24 cellular contexts compared by ENCODE assay signal in genomic region chr4:86613734-86614133, GRCh38. TPM values are rescaled to one million over a fixed set of nuclear protein-coding genes. Genes with fewer than 3 reads are reported as not detected.
A peak's percentile ranks its signal among the peaks of the same experiment; 100 is the strongest.
DNase-seq lines count a peak whose midpoint lies in the region; ATAC-seq and TF ChIP-seq lines count a peak whose summit lies in the region.
"Had no signal": no experiment of that assay in that cellular context is flagged by ENCODE, and none has a peak within 500 bp of the region (broad histone marks: within the 10 kb centered on the region; RNA-seq: fewer than 3 reads in every experiment).

No MANE protein-coding gene starts in this region.

- H3K36me3 Mint-ChIP-seq in osteocyte (ENCODE audit: unreplicated experiment): peaks cover 7% of the 10 kb centered on the region
- H3K36me3 Mint-ChIP-seq: CD4-positive, CD25-positive, alpha-beta regulatory T cell had no signal

- DNase-seq in AG10803 (ENCODE audit: low read depth): peak; percentile 18
- DNase-seq in choroid plexus epithelial cell (ENCODE audit: low read depth): peak; percentile 23
- no peak for DNase-seq in osteocyte (ENCODE audit: extremely low spot score, unreplicated experiment)
- no peak for DNase-seq in activated CD4-positive, alpha-beta T cell treated with anti-CD3 and anti-CD28 coated beads for 1 hour
- DNase-seq: CD4-positive, CD25-positive, alpha-beta regulatory T cell; DMS53; GOT3; HCEC 1CT; KG1; MG63; NCI-H1105 treated with DMSO at 0.1 percent for 48 hours; NCI-H146; NCI-H2029; NCI-H446; NCI-H524 treated with DMSO at 0.1 percent for 48 hours; NCI-H774; Peyer's patch; SIG-M5; SK-N-SH had no signal

- H3K27me3 Mint-ChIP-seq in osteocyte (ENCODE audit: unreplicated experiment): no peaks in the 10 kb centered on the region
- H3K27me3 Mint-ChIP-seq: CD4-positive, CD25-positive, alpha-beta regulatory T cell had no signal

- H3K9me3 Mint-ChIP-seq in osteocyte (ENCODE audit: unreplicated experiment): peaks cover 6% of the 10 kb centered on the region

- H3K27ac Mint-ChIP-seq in osteocyte (ENCODE audit: unreplicated experiment): peak overlapping the region; percentile 36
- H3K27ac Mint-ChIP-seq: CD4-positive, CD25-positive, alpha-beta regulatory T cell had no signal

- ATAC-seq in HG02678 (IDR thresholded peaks at IDR 0.05; ENCODE audit: unreplicated experiment) (no peak), HG02610 (IDR thresholded peaks at IDR 0.05; ENCODE audit: unreplicated experiment) (no peak)

- no peak for TF ChIP-seq CTCF in AG10803 (conservative IDR thresholded peaks at IDR 0.05; ENCODE audit: low read length)
- no peak for TF ChIP-seq CTCF in choroid plexus epithelial cell (conservative IDR thresholded peaks at IDR 0.05; ENCODE audit: low read depth, low read length)
- no peak for TF ChIP-seq CTCF in osteocyte (IDR thresholded peaks at IDR 0.05)

- no peak for TF ChIP-seq RAD21 in Ishikawa (IDR thresholded peaks at IDR 0.05; ENCODE audit: low read depth)

- H3K4me3 ChIP-seq in AG10803 (ENCODE audit: low read length) (no peak overlapping the region), choroid plexus epithelial cell (ENCODE audit: low read depth, low read length) (no peak overlapping the region)
- H3K4me3 ChIP-seq: BLaER1, MG63, Peyer's patch had no signal

- TF ChIP-seq EP300 in Ishikawa (IDR thresholded peaks at IDR 0.05; ENCODE audit: borderline replicate concordance): no peak

- no peak overlapping the region for H3K4me3 Mint-ChIP-seq in osteocyte (ENCODE audit: unreplicated experiment)
- H3K4me3 Mint-ChIP-seq: CD4-positive, CD25-positive, alpha-beta regulatory T cell had no signal

- peaks cover 37% of the 10 kb centered on the region for H3K4me1 Mint-ChIP-seq in osteocyte (ENCODE audit: unreplicated experiment)
- H3K4me1 Mint-ChIP-seq: CD4-positive, CD25-positive, alpha-beta regulatory T cell had no signal

TF ChIP-seq in Ishikawa, 13 proteins besides CTCF, POLR2A, EP300 and RAD21:
- no peak for TF ChIP-seq REST (IDR thresholded peaks at IDR 0.05; ENCODE audit: low read depth)
- peak; percentile 55; the same call in 1 of the 2 replicates for TF ChIP-seq CEBPB (IDR thresholded peaks at IDR 0.05)

RNA-seq across cellular contexts. Expression of gene PTPN13, which starts 19.6 kb away (rescaled TPM):
- total RNA-seq in osteocyte: 55.7 and 56.0 TPM in 2 replicates
- total RNA-seq: OCI-LY7 had no signal

Comparison
In these comparisons a context has a peak if more than half of its experiments do, and no peak if none do; other contexts are left out.
1. DNase-seq: peak in AG10803 (single experiment) and choroid plexus epithelial cell (single experiment); none in osteocyte (single experiment) and activated CD4-positive, alpha-beta T cell treated with anti-CD3 and anti-CD28 coated beads for 1 hour (single experiment).